8 cellular contexts compared by ENCODE assay signal in the genomic region with DNA sequence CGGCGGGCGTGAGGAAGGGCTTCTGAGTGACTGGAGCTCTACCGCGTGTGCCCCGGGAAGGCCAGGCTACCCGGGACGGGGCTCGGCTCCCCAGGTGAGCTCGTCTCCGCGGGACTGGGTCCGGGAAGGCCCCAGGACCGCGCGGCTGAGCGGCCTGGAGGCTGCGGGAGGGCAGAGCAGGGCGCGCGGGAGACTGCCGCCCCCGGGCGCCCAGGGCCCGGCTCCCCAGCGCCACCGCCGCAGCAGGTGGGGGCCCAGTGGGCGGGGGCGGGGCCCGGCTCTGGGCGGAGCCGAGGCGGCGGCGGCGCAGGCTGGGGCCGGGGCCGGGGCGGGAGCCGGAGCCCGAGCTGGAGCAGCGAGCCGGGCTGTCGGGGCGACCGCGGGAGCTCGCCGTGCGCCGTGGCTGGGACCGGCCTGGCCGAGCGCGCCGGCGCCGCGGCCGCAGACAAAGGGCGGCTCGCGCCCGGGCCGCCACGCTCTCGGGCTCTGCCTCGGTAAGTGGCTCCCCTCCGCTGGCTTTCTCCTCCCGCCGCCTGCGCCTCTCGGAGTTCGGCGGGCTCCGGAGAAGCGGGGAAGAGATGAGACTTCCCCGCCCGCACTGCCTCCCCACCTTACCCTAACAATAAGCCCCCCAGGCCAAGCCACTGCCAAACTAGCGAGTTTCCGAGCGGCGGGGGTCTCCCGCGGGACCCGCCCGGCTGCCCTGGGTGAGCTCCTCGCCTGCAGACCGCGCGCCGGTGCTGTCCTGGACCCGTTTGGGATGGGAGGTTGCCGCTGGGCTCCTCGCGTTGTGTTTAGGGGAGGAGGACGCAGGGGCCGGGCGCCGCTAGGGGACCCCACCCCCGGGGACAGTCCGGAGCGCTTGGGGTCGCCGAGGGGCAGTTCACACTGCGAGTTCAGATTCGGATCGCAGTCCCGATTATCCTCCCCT. TPM values are rescaled to one million over a fixed set of nuclear protein-coding genes. Genes with fewer than 3 reads are reported as not detected.
DNase-seq lines count a peak whose midpoint lies in the region; ATAC-seq and TF ChIP-seq lines count a peak whose summit lies in the region.

Gene MAPK4, plus strand, starts transcription at position 338 of the 931 bp plus-strand sequence. CDS start 103,872 bp downstream, outside the sequence.

- no peak within 1 kb of the TSS for H3K27ac Mint-ChIP-seq in activated T-helper 17 cell treated with anti-CD3 and anti-CD28 coated beads, Interleukin-2, amount 50 U/mL, for 72 hours

- H3K9ac ChIP-seq in neural cell (ENCODE audit: low read length), result peak within 1 kb of the TSS; percentile 87

- no peaks in the 10 kb centered on the region for H4K20me1 ChIP-seq in neural cell (ENCODE audit: insufficient read depth)

- TF ChIP-seq RAD21 in neural cell (conservative IDR thresholded peaks at IDR 0.05), result no peak

- TF ChIP-seq CTCF in AG04449 (IDR thresholded peaks at IDR 0.05; ENCODE audit: insufficient read depth, low read length, missing control alignments) (no peak), neural cell (IDR thresholded peaks at IDR 0.05; ENCODE audit: poor library complexity, severe bottlenecking) (no peak)

- ATAC-seq in GM18502 (IDR thresholded peaks at IDR 0.05; ENCODE audit: poor library complexity, unreplicated experiment), result peak; percentile 72
- ATAC-seq in activated T-helper 17 cell treated with anti-CD3 and anti-CD28 coated beads, Interleukin-2, amount 50 U/mL, for 72 hours (replicated peaks), result peak; percentile 49
- no peak for ATAC-seq in GM18858 (IDR thresholded peaks at IDR 0.05; ENCODE audit: unreplicated experiment)

- H3K4me3 Mint-ChIP-seq in activated T-helper 17 cell treated with anti-CD3 and anti-CD28 coated beads, Interleukin-2, amount 50 U/mL, for 72 hours, result peak within 1 kb of the TSS; percentile 53

- DNase-seq in AG04449 (ENCODE audit: low read depth, low spot score) (no peak), HuH-7.5 (ENCODE audit: low spot score) (peak; percentile 41), globus pallidus (ENCODE audit: low spot score) (peak; percentile 50), COLO829 (ENCODE audit: low spot score) (no peak)

- peaks cover 27% of the 10 kb centered on the region for H3K79me2 ChIP-seq in neural cell (replicated peaks; ENCODE audit: insufficient read depth, low read length)

- peak within 1 kb of the TSS; percentile 95 for H2AFZ ChIP-seq in neural cell (ENCODE audit: low read depth, low read length)

- H3F3A ChIP-seq in neural cell (ENCODE audit: insufficient read depth, low read length, poor library complexity, severe bottlenecking), result peaks cover 4% of the 10 kb centered on the region

- H3K27ac ChIP-seq in neural cell (ENCODE audit: low read length), result peak within 1 kb of the TSS; percentile 60

- no peak for TF ChIP-seq EP300 in neural cell (conservative IDR thresholded peaks at IDR 0.05; ENCODE audit: poor library complexity, severe bottlenecking)

- no peaks in the 10 kb centered on the region for H3K4me1 Mint-ChIP-seq in activated T-helper 17 cell treated with anti-CD3 and anti-CD28 coated beads, Interleukin-2, amount 50 U/mL, for 72 hours

- peaks cover 9% of the 10 kb centered on the region for H3K9me3 Mint-ChIP-seq in activated T-helper 17 cell treated with anti-CD3 and anti-CD28 coated beads, Interleukin-2, amount 50 U/mL, for 72 hours

- H3K36me3 Mint-ChIP-seq in activated T-helper 17 cell treated with anti-CD3 and anti-CD28 coated beads, Interleukin-2, amount 50 U/mL, for 72 hours (ENCODE audit: low read depth), result no peaks in the 10 kb centered on the region

- no peaks in the 10 kb centered on the region for H3K9me3 ChIP-seq in neural cell (ENCODE audit: low read length)

- H3K4me2 ChIP-seq in neural cell (ENCODE audit: low read length), result peak within 1 kb of the TSS; percentile 43

- H3K9me2 ChIP-seq in neural cell (ENCODE audit: insufficient read depth, low read length), result no peaks in the 10 kb centered on the region

- CTCF ChIA-PET in AG04449 (lab: Yijun Ruan, JAX), result no interaction called here

- H3K27me3 Mint-ChIP-seq in activated T-helper 17 cell treated with anti-CD3 and anti-CD28 coated beads, Interleukin-2, amount 50 U/mL, for 72 hours, result peaks cover 62% of the 10 kb centered on the region

- POLR2A ChIA-PET in AG04449 (lab: Yijun Ruan, JAX), result interaction anchor here (0.5 kb wide), 1 partner anchor 129 kb away, joined by 3 read pairs; no protein-coding TSS in a partner anchor

- H3K27me3 ChIP-seq in neural cell (ENCODE audit: insufficient read depth, low read depth, low read length), result peaks cover 6% of the 10 kb centered on the region

- H3K36me3 ChIP-seq in neural cell (ENCODE audit: insufficient read depth, low read length), result no peaks in the 10 kb centered on the region

- H3K4me3 ChIP-seq in AG04449 (ENCODE audit: low read depth, low read length) (peak within 1 kb of the TSS; percentile 32), neural cell (ENCODE audit: low read length) (peak within 1 kb of the TSS; percentile 99)

TF ChIP-seq in neural cell, 6 proteins besides CTCF, POLR2A, EP300 and RAD21:
- TF ChIP-seq MXI1 (conservative IDR thresholded peaks at IDR 0.05; ENCODE audit: poor library complexity, severe bottlenecking), result peak; percentile 41
- no peak for TF ChIP-seq EZH2 (IDR thresholded peaks at IDR 0.05; ENCODE audit: borderline replicate concordance, insufficient read depth, low read length, poor library complexity, severe bottlenecking)
- no peak for TF ChIP-seq REST (IDR thresholded peaks at IDR 0.05; ENCODE audit: borderline replicate concordance)
- TF ChIP-seq SMC3 (conservative IDR thresholded peaks at IDR 0.05; ENCODE audit: poor library complexity), result no peak
- TF ChIP-seq POLR2AphosphoS5 (IDR thresholded peaks at IDR 0.05), result peak; percentile 39
- TF ChIP-seq TAF1 (IDR thresholded peaks at IDR 0.05; ENCODE audit: low read depth), result no peak

RNA-seq across cellular contexts. Expression of gene MAPK4, which starts in this region (rescaled TPM):
- not detected for total RNA-seq in activated T-helper 17 cell treated with anti-CD3 and anti-CD28 coated beads, Interleukin-2, amount 50 U/mL, for 72 hours
- 12.7 and 16.9 TPM in 2 replicates for polyA plus RNA-seq in neural cell
- polyA minus RNA-seq in neural cell, result 46.1 and 48.2 TPM in 2 replicates

Comparison
In these comparisons a context has a peak if more than half of its experiments do, and no peak if none do; other contexts are left out.
1. Peak in ATAC-seq in activated T-helper 17 cell treated with anti-CD3 and anti-CD28 coated beads, Interleukin-2, amount 50 U/mL, for 72 hours; RNA of the gene not detected or under 1 TPM.
2. DNase-seq: peak in HuH-7.5 (single experiment) and globus pallidus (single experiment); none in AG04449 (single experiment) and COLO829 (single experiment).